Comparison of ENCODE assay signal across 13 cellular contexts in the genomic region with DNA sequence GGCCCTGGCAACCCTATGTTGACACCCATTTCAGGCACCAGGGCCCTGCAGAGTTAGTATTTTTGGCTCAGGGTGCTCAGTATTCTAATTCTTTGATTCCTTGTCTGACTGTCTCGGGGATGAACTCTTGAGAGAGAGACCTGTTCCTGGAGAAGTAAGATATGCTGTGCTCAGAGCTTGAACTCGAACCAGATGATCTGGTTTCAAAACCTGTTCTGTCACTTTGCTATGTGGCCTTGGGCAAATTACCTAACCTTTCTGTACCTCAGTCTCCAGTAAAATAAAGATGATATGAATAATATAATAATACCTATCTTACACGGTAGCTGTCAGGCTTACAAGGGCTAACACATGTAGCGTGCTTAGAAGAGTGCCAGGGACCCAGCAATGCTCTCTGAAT.
DNase-seq lines count a peak whose midpoint lies in the region; ATAC-seq, FAIRE-seq and TF ChIP-seq lines count a peak whose summit lies in the region.
"Had no signal": no experiment of that assay in that cellular context is flagged by ENCODE, and none has a peak within 500 bp of the region (broad histone marks: within the 10 kb centered on the region; RNA-seq: fewer than 3 reads in every experiment).

No MANE protein-coding gene starts in this region.

- H3K36me3 Mint-ChIP-seq in CD14-positive monocyte, result no peaks in the 10 kb centered on the region

- FAIRE-seq in keratinocyte (lab: Jason Lieb, UNC), result no peak

- intact Hi-C loops in CD14-positive monocyte (cut with micrococcal nuclease), result no loop called here

- H3K4me3 ChIP-seq in keratinocyte (ENCODE audit: control insufficient read depth in 2 of 3, extremely low read depth in 1 of 3, insufficient read depth in 2 of 3, low read depth in 1 of 3, low read length in 3 of 3), result no peak overlapping the region
- H3K4me3 ChIP-seq in skin epidermis, result no peak overlapping the region
- H3K4me3 ChIP-seq: heart right ventricle had no signal

- H2AFZ ChIP-seq in keratinocyte (ENCODE audit: control insufficient read depth, low read length), result no peak overlapping the region

- peak overlapping the region; percentile 31 for H3K4me2 ChIP-seq in keratinocyte (ENCODE audit: control insufficient read depth, extremely low read depth, insufficient read depth, low read depth, low read length)

- H3K27ac Mint-ChIP-seq in CD14-positive monocyte, result no peak overlapping the region
- H3K27ac Mint-ChIP-seq: T-helper 17 cell had no signal

- H3K27me3 ChIP-seq in keratinocyte (ENCODE audit: control insufficient read depth, extremely low read depth, insufficient read depth, low read length), result no peaks in the 10 kb centered on the region
- H3K27me3 ChIP-seq: heart right ventricle had no signal

- peaks cover 34% of the 10 kb centered on the region for H3K4me1 ChIP-seq in keratinocyte (ENCODE audit: control insufficient read depth, extremely low read depth, insufficient read depth, low read length)

- H3K27ac ChIP-seq in RWPE1, result no peak overlapping the region
- no peak overlapping the region for H3K27ac ChIP-seq in keratinocyte (ENCODE audit: control insufficient read depth, insufficient read depth, low read length)
- peak overlapping the region in 16 of 21 experiments; percentile 0 to 79 (median 52) for H3K27ac ChIP-seq in skin epidermis

- H3K9me3 ChIP-seq in keratinocyte (ENCODE audit: control insufficient read depth, low read depth, low read length), result no peaks in the 10 kb centered on the region

- H3K4me1 Mint-ChIP-seq in CD14-positive monocyte, result no peaks in the 10 kb centered on the region
- H3K4me1 Mint-ChIP-seq: T-helper 17 cell had no signal

- ATAC-seq in GM19351 (IDR thresholded peaks at IDR 0.05; ENCODE audit: unreplicated experiment), result no peak
- ATAC-seq: T-helper 17 cell had no signal

- no peak overlapping the region for H3K4me3 Mint-ChIP-seq in CD14-positive monocyte
- H3K4me3 Mint-ChIP-seq: T-helper 17 cell had no signal

- TF ChIP-seq CTCF in RWPE1 (conservative IDR thresholded peaks at IDR 0.05; ENCODE audit: low read depth) (no peak), keratinocyte (optimal IDR thresholded peaks at IDR 0.05 in 1 of 3, IDR thresholded peaks at IDR 0.05 in 1 of 3, conservative IDR thresholded peaks at IDR 0.05 in 1 of 3; ENCODE audit: extremely low read depth in 1 of 3, insufficient read depth in 2 of 3, low read length in 3 of 3) (no peak), CD14-positive monocyte (IDR thresholded peaks at IDR 0.05) (no peak)

- DNase-seq in DMS53 treated with DMSO at 0.1 percent for 48 hours (lab: John Stamatoyannopoulos, UW; ENCODE audit: unreplicated experiment) (peak; percentile 17), RWPE1 (ENCODE audit: low spot score) (peak; percentile 53), keratinocyte (ENCODE audit: low read depth, low spot score) (no peak), C1 segment of cervical spinal cord (lab: John Stamatoyannopoulos, UW) (no peak), CD14-positive monocyte (ENCODE audit: low spot score) (no peak)
- DNase-seq in activated CD8-positive, alpha-beta memory T cell treated with anti-CD3 and anti-CD28 coated beads, Interleukin-2, amount 50 U/mL, for 4 hours, result no peak
- DNase-seq: GDM1; nucleus accumbens; stimulated activated CD8-positive, alpha-beta memory T cell treated with anti-CD3 and anti-CD28 coated beads, Interleukin-4, amount 100 ng/mL, for 48 hours; T-helper 17 cell had no signal

- dilution Hi-C loops in keratinocyte (cut with MboI; ENCODE audit: extremely low pct_ligation_motif_present, low sequenced_read_pairs), result no loop called here

- no peaks in the 10 kb centered on the region for H3K79me2 ChIP-seq in keratinocyte (ENCODE audit: control insufficient read depth, insufficient read depth, low read length)

- H3K9ac ChIP-seq in keratinocyte (ENCODE audit: control insufficient read depth, extremely low read depth, insufficient read depth, low read length), result no peak overlapping the region

- peaks cover 0 to 11% (median 9%) of the 10 kb centered on the region in 3 donors for H3K27me3 Mint-ChIP-seq in CD14-positive monocyte (ENCODE audit: low read depth in 3 of 3)

- peaks cover 2% of the 10 kb centered on the region for H3K9me1 ChIP-seq in keratinocyte (ENCODE audit: control insufficient read depth, extremely low read depth, insufficient read depth, low read length)

- POLR2A ChIA-PET in RWPE1 (lab: Yijun Ruan, JAX; ENCODE audit: low non-redundant PET), result no interaction called here

- CTCF ChIA-PET in RWPE1 (lab: Yijun Ruan, JAX), result interaction anchor here (0.6 to 0.7 kb wide), 2 partner anchors 121 to 340 kb away, joined by 3 read pairs; no protein-coding TSS in a partner anchor

- no peaks in the 10 kb centered on the region for H3K36me3 ChIP-seq in keratinocyte (ENCODE audit: control insufficient read depth in 2 of 2, extremely low read depth in 1 of 2, insufficient read depth in 2 of 2, low read length in 2 of 2)
- H3K36me3 ChIP-seq: heart right ventricle had no signal

- peaks cover 2 to 14% (median 6%) of the 10 kb centered on the region in 7 donors for H3K9me3 Mint-ChIP-seq in CD14-positive monocyte

- no peaks in the 10 kb centered on the region for H4K20me1 ChIP-seq in keratinocyte (ENCODE audit: control insufficient read depth, extremely low read depth, insufficient read depth, low read length)

Comparison
In these comparisons a context has a peak if more than half of its experiments do, and no peak if none do; other contexts are left out.
1. DNase-seq: peak in DMS53 treated with DMSO at 0.1 percent for 48 hours (single experiment) and RWPE1 (single experiment); none in keratinocyte (single experiment), C1 segment of cervical spinal cord (0 of 14), activated CD8-positive, alpha-beta memory T cell treated with anti-CD3 and anti-CD28 coated beads, Interleukin-2, amount 50 U/mL, for 4 hours (single experiment) and CD14-positive monocyte (single experiment).
2. H3K27ac ChIP-seq: peak in skin epidermis (16 of 21); none in RWPE1 (single experiment) and keratinocyte (single experiment).